ENCODE assay signal across 7 cellular contexts in genomic region chr11:108645956-108646355, GRCh38.
"Had no signal": no experiment of that assay in that cellular context is flagged by ENCODE, and none has a peak within 500 bp of the region (broad histone marks: within the 10 kb centered on the region; RNA-seq: fewer than 3 reads in every experiment).

No MANE protein-coding gene starts in this region.

- H3K4me1 Mint-ChIP-seq: IgD-negative memory B cell had no signal

- H3K36me3 Mint-ChIP-seq: IgD-negative memory B cell had no signal

- ATAC-seq: HepG2, K562 had no signal

- H3K4me3 ChIP-seq: K562 had no signal

- H3K27ac Mint-ChIP-seq: IgD-negative memory B cell had no signal

- H3K4me3 Mint-ChIP-seq: IgD-negative memory B cell had no signal

- H3K27me3 Mint-ChIP-seq: IgD-negative memory B cell had no signal

- H3K27ac ChIP-seq: HL-60 had no signal

- H3K9me3 Mint-ChIP-seq: IgD-negative memory B cell had no signal

- DNase-seq: IMR-90, KBM-7, KG1 had no signal
